In genomic region chr1:18932387-18932786, GRCh38 we compare ENCODE assay signal across 10 cellular contexts. TPM values are rescaled to one million over a fixed set of nuclear protein-coding genes. Genes with fewer than 3 reads are reported as not detected.
A peak's percentile ranks its signal among the peaks of the same experiment; 100 is the strongest.
DNase-seq lines count a peak whose midpoint lies in the region; ATAC-seq and TF ChIP-seq lines count a peak whose summit lies in the region.
"Had no signal": no experiment of that assay in that cellular context is flagged by ENCODE, and none has a peak within 500 bp of the region (broad histone marks: within the 10 kb centered on the region; RNA-seq: fewer than 3 reads in every experiment).

No MANE protein-coding gene starts in this region.

- POLR2A ChIA-PET in activated CD4-positive, alpha-beta memory T cell treated with anti-CD3 and anti-CD28 coated beads for 36 hours (lab: Charles Lee): no interaction called here
- POLR2A ChIA-PET in activated CD4-positive, alpha-beta memory T cell treated with anti-CD3 and anti-CD28 coated beads, Interleukin-2, amount 10 ng/mL, durations not matched to agents 7 days and 5 days (lab: Charles Lee): interaction anchor here (1.2 to 2.2 kb wide), 4 partner anchors 16 to 31 kb away, joined by 3 to 7 read pairs (median 5); partner anchors contain the start of gene IFFO2
- POLR2A ChIA-PET in WTC11 (lab: Charles Lee): no interaction called here

- TF ChIP-seq CTCF in WTC11 (IDR thresholded peaks at IDR 0.05) (no peak), glutamatergic neuron (IDR thresholded peaks at IDR 0.05; ENCODE audit: partially characterized antibody, unreplicated experiment) (no peak), type B pancreatic cell (conservative IDR thresholded peaks at IDR 0.05) (no peak)

- ATAC-seq in WTC11: no peak
- no peak for ATAC-seq in GM21717 (IDR thresholded peaks at IDR 0.05; ENCODE audit: unreplicated experiment)

- no peak overlapping the region for H3K4me3 Mint-ChIP-seq in activated CD4-positive, alpha-beta memory T cell treated with anti-CD3 and anti-CD28 coated beads for 36 hours
- H3K4me3 Mint-ChIP-seq in activated CD4-positive, alpha-beta memory T cell treated with anti-CD3 and anti-CD28 coated beads, Interleukin-2, amount 10 ng/mL, durations not matched to agents 7 days and 5 days: no peak overlapping the region
- no peak overlapping the region for H3K4me3 Mint-ChIP-seq in WTC11
- H3K4me3 Mint-ChIP-seq in glutamatergic neuron (ENCODE audit: unreplicated experiment): peak overlapping the region; percentile 68
- no peak overlapping the region for H3K4me3 Mint-ChIP-seq in type B pancreatic cell

- H3K36me3 Mint-ChIP-seq in activated CD4-positive, alpha-beta memory T cell treated with anti-CD3 and anti-CD28 coated beads for 36 hours: no peaks in the 10 kb centered on the region
- H3K36me3 Mint-ChIP-seq in activated CD4-positive, alpha-beta memory T cell treated with anti-CD3 and anti-CD28 coated beads, Interleukin-2, amount 10 ng/mL, durations not matched to agents 7 days and 5 days (ENCODE audit: low read depth): no peaks in the 10 kb centered on the region
- H3K36me3 Mint-ChIP-seq in WTC11: no peaks in the 10 kb centered on the region
- no peaks in the 10 kb centered on the region for H3K36me3 Mint-ChIP-seq in glutamatergic neuron (ENCODE audit: unreplicated experiment)
- H3K36me3 Mint-ChIP-seq in type B pancreatic cell: no peaks in the 10 kb centered on the region

- H3K4me1 Mint-ChIP-seq in activated CD4-positive, alpha-beta memory T cell treated with anti-CD3 and anti-CD28 coated beads for 36 hours (ENCODE audit: low read depth): peaks cover 89% of the 10 kb centered on the region
- peaks cover 40% of the 10 kb centered on the region for H3K4me1 Mint-ChIP-seq in activated CD4-positive, alpha-beta memory T cell treated with anti-CD3 and anti-CD28 coated beads, Interleukin-2, amount 10 ng/mL, durations not matched to agents 7 days and 5 days
- peaks cover 44% of the 10 kb centered on the region for H3K4me1 Mint-ChIP-seq in WTC11
- peaks cover 63% of the 10 kb centered on the region for H3K4me1 Mint-ChIP-seq in glutamatergic neuron (ENCODE audit: low read depth, unreplicated experiment)
- peaks cover 18% of the 10 kb centered on the region for H3K4me1 Mint-ChIP-seq in type B pancreatic cell (ENCODE audit: unreplicated experiment)

- DNase-seq in activated CD4-positive, alpha-beta memory T cell treated with anti-CD3 and anti-CD28 coated beads for 36 hours: no peak
- DNase-seq in activated CD4-positive, alpha-beta memory T cell treated with anti-CD3 and anti-CD28 coated beads, Interleukin-2, amount 10 ng/mL, durations not matched to agents 7 days and 5 days: no peak
- no peak for DNase-seq in WTC11 (ENCODE audit: low spot score)
- no peak for DNase-seq in glutamatergic neuron
- no peak for DNase-seq in type B pancreatic cell (ENCODE audit: extremely low spot score, unreplicated experiment)
- no peak for DNase-seq in cerebellar cortex (ENCODE audit: low spot score)
- DNase-seq in NCI-H1105 treated with DMSO at 0.1 percent for 48 hours (lab: John Stamatoyannopoulos, UW): no peak
- DNase-seq: activated CD4-positive, CD25-positive, alpha-beta regulatory T cell; NCI-H774 had no signal

- peak overlapping the region; percentile 31 for H3K27ac Mint-ChIP-seq in activated CD4-positive, alpha-beta memory T cell treated with anti-CD3 and anti-CD28 coated beads for 36 hours
- no peak overlapping the region for H3K27ac Mint-ChIP-seq in activated CD4-positive, alpha-beta memory T cell treated with anti-CD3 and anti-CD28 coated beads, Interleukin-2, amount 10 ng/mL, durations not matched to agents 7 days and 5 days
- H3K27ac Mint-ChIP-seq in WTC11 (peak overlapping the region; percentile 5; the same call in 1 of the 2 replicates), glutamatergic neuron (ENCODE audit: unreplicated experiment) (peak overlapping the region; percentile 86), type B pancreatic cell (peak overlapping the region; percentile 36)

- H3K9me3 Mint-ChIP-seq in activated CD4-positive, alpha-beta memory T cell treated with anti-CD3 and anti-CD28 coated beads for 36 hours: no peaks in the 10 kb centered on the region
- H3K9me3 Mint-ChIP-seq in activated CD4-positive, alpha-beta memory T cell treated with anti-CD3 and anti-CD28 coated beads, Interleukin-2, amount 10 ng/mL, durations not matched to agents 7 days and 5 days: no peaks in the 10 kb centered on the region
- H3K9me3 Mint-ChIP-seq in WTC11 (no peaks in the 10 kb centered on the region), glutamatergic neuron (ENCODE audit: unreplicated experiment) (peaks cover 24% of the 10 kb centered on the region), type B pancreatic cell (no peaks in the 10 kb centered on the region)

- CTCF ChIA-PET in activated CD4-positive, alpha-beta memory T cell treated with anti-CD3 and anti-CD28 coated beads for 36 hours (lab: Charles Lee): interaction anchor here (1.8 kb wide), 1 partner anchor 19 kb away, joined by 5 read pairs; no protein-coding TSS in a partner anchor
- CTCF ChIA-PET in activated CD4-positive, alpha-beta memory T cell treated with anti-CD3 and anti-CD28 coated beads, Interleukin-2, amount 10 ng/mL, durations not matched to agents 7 days and 5 days (lab: Charles Lee): no interaction called here
- CTCF ChIA-PET in WTC11 (lab: Charles Lee): interaction anchor here (1.1 to 2.4 kb wide), 6 partner anchors 13 to 57 kb away, joined by 3 to 14 read pairs (median 4); no protein-coding TSS in a partner anchor

- no peaks in the 10 kb centered on the region for H3K27me3 Mint-ChIP-seq in activated CD4-positive, alpha-beta memory T cell treated with anti-CD3 and anti-CD28 coated beads for 36 hours
- no peaks in the 10 kb centered on the region for H3K27me3 Mint-ChIP-seq in activated CD4-positive, alpha-beta memory T cell treated with anti-CD3 and anti-CD28 coated beads, Interleukin-2, amount 10 ng/mL, durations not matched to agents 7 days and 5 days
- H3K27me3 Mint-ChIP-seq in WTC11 (ENCODE audit: low read depth) (no peaks in the 10 kb centered on the region), glutamatergic neuron (ENCODE audit: unreplicated experiment) (peaks cover 34% of the 10 kb centered on the region), type B pancreatic cell (peaks cover 3% of the 10 kb centered on the region)

- intact Hi-C loops in activated CD4-positive, alpha-beta memory T cell treated with anti-CD3 and anti-CD28 coated beads for 36 hours (cut with micrococcal nuclease): no loop called here

TF ChIP-seq in WTC11, 78 proteins besides CTCF, POLR2A, EP300 and RAD21:
- TF ChIP-seq MYBL2 (CRISPR knock-in tag; IDR thresholded peaks at IDR 0.05) (no peak), ZBTB43 (CRISPR knock-in tag; IDR thresholded peaks at IDR 0.05) (no peak), E2F5 (CRISPR knock-in tag; IDR thresholded peaks at IDR 0.05) (no peak), MAX (CRISPR knock-in tag; IDR thresholded peaks at IDR 0.05) (no peak), KAT7 (CRISPR knock-in tag; IDR thresholded peaks at IDR 0.05; ENCODE audit: borderline replicate concordance) (no peak), TCF7 (CRISPR knock-in tag; IDR thresholded peaks at IDR 0.05; ENCODE audit: low read depth) (no peak)
TF ChIP-seq in WTC11: peak in this region for 0.

RNA-seq across cellular contexts. Expression of gene IFFO2, which starts 24.1 kb away (rescaled TPM):
- 10 to 100 TPM; 40.4 to 42.0 TPM for total RNA-seq in activated CD4-positive, alpha-beta memory T cell treated with anti-CD3 and anti-CD28 coated beads for 36 hours
- 10 to 100 TPM; 19.9 to 22.7 TPM for total RNA-seq in activated CD4-positive, alpha-beta memory T cell treated with anti-CD3 and anti-CD28 coated beads, Interleukin-2, amount 10 ng/mL, durations not matched to agents 7 days and 5 days
- total RNA-seq in WTC11 (2021) (6.5 to 8.1 TPM (median 6.9 TPM) in 3 replicates), glutamatergic neuron (ENCODE audit: unreplicated experiment) (107 TPM), type B pancreatic cell (ENCODE audit: low replicate concordance) (11.3 and 14.7 TPM in 2 replicates)

RNA-seq across cellular contexts. Expression of gene ALDH4A1, which starts 30.0 kb away (rescaled TPM):
- total RNA-seq in activated CD4-positive, alpha-beta memory T cell treated with anti-CD3 and anti-CD28 coated beads for 36 hours: 1 to 10 TPM; 7.2 to 7.3 TPM
- total RNA-seq in activated CD4-positive, alpha-beta memory T cell treated with anti-CD3 and anti-CD28 coated beads, Interleukin-2, amount 10 ng/mL, durations not matched to agents 7 days and 5 days: 1 to 10 TPM; 3.3 to 3.7 TPM
- total RNA-seq in WTC11 (2021) (31.0 to 37.5 TPM (median 36.2 TPM) in 3 replicates), glutamatergic neuron (ENCODE audit: unreplicated experiment) (28.9 TPM), type B pancreatic cell (ENCODE audit: low replicate concordance) (25.6 and 26.7 TPM in 2 replicates)
